10 cellular contexts compared by ENCODE assay signal in genomic region chr12:55935742-55936151, GRCh38. TPM values are rescaled to one million over a fixed set of nuclear protein-coding genes. Genes with fewer than 3 reads are reported as not detected.
DNase-seq lines count a peak whose midpoint lies in the region; ATAC-seq and TF ChIP-seq lines count a peak whose summit lies in the region.
"Had no signal": no experiment of that assay in that cellular context is flagged by ENCODE, and none has a peak within 500 bp of the region (broad histone marks: within the 10 kb centered on the region; RNA-seq: fewer than 3 reads in every experiment).

No MANE protein-coding gene starts in this region.

- H3K36me3 Mint-ChIP-seq in endothelial cell (ENCODE audit: low read depth, unreplicated experiment), result peaks cover 20% of the 10 kb centered on the region

- TF ChIP-seq CTCF in endothelial cell (IDR thresholded peaks at IDR 0.05; ENCODE audit: unreplicated experiment), result no peak
- no peak for TF ChIP-seq CTCF in ovary (IDR thresholded peaks at IDR 0.05)

- H3K4me1 ChIP-seq in ovary (ENCODE audit: insufficient read depth), result peaks cover 13% of the 10 kb centered on the region

- no peak overlapping the region for H3K27ac Mint-ChIP-seq in endothelial cell (ENCODE audit: unreplicated experiment)

- intact Hi-C loops in ovary (cut with DNase I), result no loop called here

- no peak overlapping the region for H3K4me3 ChIP-seq in ovary
- H3K4me3 ChIP-seq: BLaER1 had no signal

- H3K36me3 ChIP-seq in ovary, result no peaks in the 10 kb centered on the region

- no peaks in the 10 kb centered on the region for H3K9me3 ChIP-seq in ovary
- H3K9me3 ChIP-seq: BLaER1 had no signal

- 25 to 34% (median 26%) methylated on average over 26 of the region's 26 CpGs for WGBS in ovary, 3 donors

- peak; percentile 22 for DNase-seq in AG08396 (ENCODE audit: low spot score)
- DNase-seq in activated CD8-positive, alpha-beta memory T cell treated with anti-CD3 and anti-CD28 coated beads, Interleukin-2, amount 50 U/mL, for 4 hours, result peak; percentile 50
- DNase-seq in endothelial cell (ENCODE audit: low spot score), result no peak
- peak; percentile 35 to 72 (median 61) for DNase-seq in ovary
- DNase-seq in DMS53 treated with DMSO at 0.1 percent for 48 hours (lab: John Stamatoyannopoulos, UW; ENCODE audit: unreplicated experiment), result no peak
- DNase-seq: NK-92 treated with Interleukin-12 subunit alpha and Interleukin-12 subunit beta, amount 100 ng/mL, for 24 hours had no signal

- TF ChIP-seq POLR2A in ovary (IDR thresholded peaks at IDR 0.05), result no peak

- ATAC-seq in GM19395 (IDR thresholded peaks at IDR 0.05; ENCODE audit: unreplicated experiment) (no peak), HG02571 (IDR thresholded peaks at IDR 0.05; ENCODE audit: unreplicated experiment) (no peak), GM21528 (IDR thresholded peaks at IDR 0.05; ENCODE audit: low FRiP score, unreplicated experiment) (no peak)

- no peaks in the 10 kb centered on the region for H3K27me3 ChIP-seq in ovary
- H3K27me3 ChIP-seq: BLaER1 had no signal

- peak overlapping the region; percentile 74 for H3K4me3 Mint-ChIP-seq in endothelial cell (ENCODE audit: unreplicated experiment)

- H3K9me3 Mint-ChIP-seq in endothelial cell (ENCODE audit: unreplicated experiment), result no peaks in the 10 kb centered on the region

- peak overlapping the region in 1 of 2 donors; percentile 2 for H3K27ac ChIP-seq in ovary
- H3K27ac ChIP-seq: BLaER1 had no signal

- TF ChIP-seq EP300 in ovary (IDR thresholded peaks at IDR 0.05), result no peak

- H3K4me1 Mint-ChIP-seq in endothelial cell (ENCODE audit: unreplicated experiment), result peaks cover 32% of the 10 kb centered on the region

- peaks cover 18% of the 10 kb centered on the region for H3K27me3 Mint-ChIP-seq in endothelial cell (ENCODE audit: unreplicated experiment)

RNA-seq across cellular contexts. Expression of gene DGKA, which starts 4.8 kb away (rescaled TPM):
- total RNA-seq in endothelial cell (ENCODE audit: unreplicated experiment) (70.1 TPM), ovary (10 to 100 TPM; 13.3 to 50.1 (median 26.0) TPM)
- 10 to 100 TPM; 15.7 to 40.4 TPM for polyA plus RNA-seq in ovary

RNA-seq across cellular contexts. Expression of gene PYM1, which starts 8.1 kb away (rescaled TPM):
- total RNA-seq in endothelial cell (ENCODE audit: unreplicated experiment), result 58.6 TPM
- total RNA-seq in ovary, result 10 to 100 TPM; 18.9 to 25.7 (median 21.7) TPM
- polyA plus RNA-seq in ovary, result 10 to 100 TPM; 22.5 to 25.2 TPM

RNA-seq across cellular contexts. Expression of gene PMEL, which starts 30.1 kb away (rescaled TPM):
- total RNA-seq in endothelial cell (ENCODE audit: unreplicated experiment) (136 TPM), ovary (10 to 100 TPM in 1 of 7 donors, 1 to 10 TPM in 6; 2.0 to 11.5 (median 3.7) TPM)
- 1 to 10 TPM; 2.0 to 2.7 TPM for polyA plus RNA-seq in ovary

RNA-seq across cellular contexts. Expression of gene CDK2, which starts 30.9 kb away (rescaled TPM):
- total RNA-seq in endothelial cell (ENCODE audit: unreplicated experiment) (43.0 TPM), ovary (10 to 100 TPM; 18.3 to 33.9 (median 31.3) TPM)
- polyA plus RNA-seq in ovary, result 10 to 100 TPM; 21.7 to 21.8 TPM

RNA-seq across cellular contexts. Expression of gene RAB5B, which starts 38.1 kb away (rescaled TPM):
- total RNA-seq in endothelial cell (ENCODE audit: unreplicated experiment), result 130 TPM
- 100 to 1,000 TPM in 5 of 7 donors, 10 to 100 TPM in 2; 60.4 to 136 (median 117) TPM for total RNA-seq in ovary
- polyA plus RNA-seq in ovary, result 100 to 1,000 TPM in 1 of 2 donors, 10 to 100 TPM in 1; 81.7 to 217 TPM

Comparison
In these comparisons a context has a peak if more than half of its experiments do, and no peak if none do; other contexts are left out.
1. DNase-seq: peak in AG08396 (single experiment), activated CD8-positive, alpha-beta memory T cell treated with anti-CD3 and anti-CD28 coated beads, Interleukin-2, amount 50 U/mL, for 4 hours (single experiment) and ovary (5 of 5); none in endothelial cell (single experiment) and DMS53 treated with DMSO at 0.1 percent for 48 hours (single experiment).
2. RNA of gene PMEL, which starts 30.1 kb away (total RNA-seq): 136 TPM in endothelial cell (single experiment); 2.0 to 11.5 TPM in ovary; every median in the first group is over 10 times any median in the second.